In genomic region chr11:60334005-60334620, GRCh38 we compare ENCODE assay signal across 2 cellular contexts.
A peak's percentile ranks its signal among the peaks of the same experiment; 100 is the strongest.
TF ChIP-seq lines count a peak whose summit lies in the region.

No MANE protein-coding gene starts in this region.

TF ChIP-seq in WTC11, 78 proteins besides CTCF, POLR2A, EP300 and RAD21:
- TF ChIP-seq NR2C2 (CRISPR knock-in tag; IDR thresholded peaks at IDR 0.05) (no peak), ARID4B (CRISPR knock-in tag; IDR thresholded peaks at IDR 0.05; ENCODE audit: borderline replicate concordance) (no peak), ATF2 (CRISPR knock-in tag; IDR thresholded peaks at IDR 0.05; ENCODE audit: borderline replicate concordance, low read depth) (no peak), ZNF416 (CRISPR knock-in tag; IDR thresholded peaks at IDR 0.05) (0 out of 2 replicates have a peak, but pooled peaks have one; percentile 50), IRF2 (CRISPR knock-in tag; IDR thresholded peaks at IDR 0.05; ENCODE audit: borderline replicate concordance, low read depth) (no peak), MLX (CRISPR knock-in tag; IDR thresholded peaks at IDR 0.05) (no peak), GABPB1 (CRISPR knock-in tag; IDR thresholded peaks at IDR 0.05) (no peak)

TF ChIP-seq in HepG2, 621 proteins besides CTCF, POLR2A, EP300 and RAD21:
- peak; percentile 40 for TF ChIP-seq XRCC5 (optimal IDR thresholded peaks at IDR 0.05; ENCODE audit: low read length)
- no peak for TF ChIP-seq ZNF713 (CRISPR knock-in tag; IDR thresholded peaks at IDR 0.05)
- TF ChIP-seq RNF219 (CRISPR knock-in tag; IDR thresholded peaks at IDR 0.05): no peak
- peak; percentile 31; the same call in 1 of the 2 replicates for TF ChIP-seq FOSL2 (CRISPR knock-in tag; IDR thresholded peaks at IDR 0.05)
- TF ChIP-seq SMC3 (IDR thresholded peaks at IDR 0.05; ENCODE audit: low read length): peak; percentile 31; the same call in 1 of the 2 replicates
- no peak for TF ChIP-seq ZNF276 (CRISPR knock-in tag; IDR thresholded peaks at IDR 0.05; ENCODE audit: low read depth)
- TF ChIP-seq NCOA1 (CRISPR knock-in tag; IDR thresholded peaks at IDR 0.05): no peak
- TF ChIP-seq NBN (conservative IDR thresholded peaks at IDR 0.05): no peak
- TF ChIP-seq ARHGAP35 (CRISPR knock-in tag; IDR thresholded peaks at IDR 0.05; ENCODE audit: borderline replicate concordance): no peak
- peak; percentile 31; the same call in 1 of the 2 replicates for TF ChIP-seq FOXK1 (CRISPR knock-in tag; IDR thresholded peaks at IDR 0.05; ENCODE audit: borderline replicate concordance, low read depth)
- no peak for TF ChIP-seq PHB2 (IDR thresholded peaks at IDR 0.05; ENCODE audit: partially characterized antibody)
- TF ChIP-seq STAG1 (CRISPR knock-in tag; IDR thresholded peaks at IDR 0.05): 0 out of 2 replicates have a peak, but pooled peaks have one; percentile 6
- no peak for TF ChIP-seq NFIB (CRISPR knock-in tag; IDR thresholded peaks at IDR 0.05; ENCODE audit: borderline replicate concordance)
- no peak for TF ChIP-seq CHD2 (IDR thresholded peaks at IDR 0.05; ENCODE audit: low read depth, low read length)
- no peak for TF ChIP-seq TP53 (CRISPR knock-in tag; conservative IDR thresholded peaks at IDR 0.05)
